Comparison of ENCODE assay signal across 8 cellular contexts in genomic region chr3:172666181-172666872, GRCh38. TPM values are rescaled to one million over a fixed set of nuclear protein-coding genes. Genes with fewer than 3 reads are reported as not detected.
DNase-seq lines count a peak whose midpoint lies in the region; ATAC-seq, FAIRE-seq and TF ChIP-seq lines count a peak whose summit lies in the region.

No MANE protein-coding gene starts in this region.

- WGBS in gastroesophageal sphincter (ENCODE audit: low coverage in 1 of 2), 2 donors: 91 to 95% methylated on average over 7 of the region's 10 CpGs

- CTCF ChIA-PET in BJ (lab: Yijun Ruan, JAX): interaction anchor here (0.6 to 5.3 kb wide), 31 partner anchors 10 to 334 kb away, joined by 3 to 24 read pairs (median 4); no protein-coding TSS in a partner anchor

- H3K27me3 ChIP-seq in BJ (ENCODE audit: control insufficient read depth, insufficient read depth, low read length): no peaks in the 10 kb centered on the region
- no peaks in the 10 kb centered on the region for H3K27me3 ChIP-seq in keratinocyte (ENCODE audit: control insufficient read depth, extremely low read depth, insufficient read depth, low read length)
- no peaks in the 10 kb centered on the region for H3K27me3 ChIP-seq in gastroesophageal sphincter

- no peak for FAIRE-seq in keratinocyte (lab: Jason Lieb, UNC)

- H3K9ac ChIP-seq in keratinocyte (ENCODE audit: control insufficient read depth, extremely low read depth, insufficient read depth, low read length): no peak overlapping the region

- H3K27ac ChIP-seq in keratinocyte (ENCODE audit: control insufficient read depth, insufficient read depth, low read length): no peak overlapping the region
- no peak overlapping the region for H3K27ac ChIP-seq in gastroesophageal sphincter

- H3K4me3 ChIP-seq in BJ (ENCODE audit: low read depth, low read length) (no peak overlapping the region), WI38 (ENCODE audit: low read depth, low read length) (no peak overlapping the region), keratinocyte (ENCODE audit: control insufficient read depth in 2 of 3, extremely low read depth in 1 of 3, insufficient read depth in 2 of 3, low read depth in 1 of 3, low read length in 3 of 3) (no peak overlapping the region), gastroesophageal sphincter (no peak overlapping the region)

- no peaks in the 10 kb centered on the region for H3K9me1 ChIP-seq in keratinocyte (ENCODE audit: control insufficient read depth, extremely low read depth, insufficient read depth, low read length)

- no peaks in the 10 kb centered on the region for H4K20me1 ChIP-seq in keratinocyte (ENCODE audit: control insufficient read depth, extremely low read depth, insufficient read depth, low read length)

- H3K36me3 ChIP-seq in BJ (ENCODE audit: control insufficient read depth, insufficient read depth, low read length): no peaks in the 10 kb centered on the region
- no peaks in the 10 kb centered on the region for H3K36me3 ChIP-seq in keratinocyte (ENCODE audit: control insufficient read depth in 2 of 2, extremely low read depth in 1 of 2, insufficient read depth in 2 of 2, low read length in 2 of 2)
- no peaks in the 10 kb centered on the region for H3K36me3 ChIP-seq in gastroesophageal sphincter

- no peak for TF ChIP-seq EP300 in gastroesophageal sphincter (IDR thresholded peaks at IDR 0.05)

- no peaks in the 10 kb centered on the region for H3K9me3 ChIP-seq in keratinocyte (ENCODE audit: control insufficient read depth, low read depth, low read length)
- no peaks in the 10 kb centered on the region for H3K9me3 ChIP-seq in gastroesophageal sphincter

- peak; percentile 31; the same call in 1 of the 2 replicates for TF ChIP-seq CTCF in BJ (IDR thresholded peaks at IDR 0.05; ENCODE audit: insufficient read depth, low read depth, low read length)
- 0 out of 2 replicates have a peak, but pooled peaks have one; percentile 13 for TF ChIP-seq CTCF in WI38 (IDR thresholded peaks at IDR 0.05; ENCODE audit: low read depth, low read length)
- TF ChIP-seq CTCF in keratinocyte (optimal IDR thresholded peaks at IDR 0.05 in 1 of 3, IDR thresholded peaks at IDR 0.05 in 1 of 3, conservative IDR thresholded peaks at IDR 0.05 in 1 of 3; ENCODE audit: extremely low read depth in 1 of 3, insufficient read depth in 2 of 3, low read length in 3 of 3): peak in 2 of 3 experiments; percentile 23
- TF ChIP-seq CTCF in gastroesophageal sphincter (IDR thresholded peaks at IDR 0.05): no peak

- POLR2A ChIA-PET in BJ (lab: Charles Lee): no interaction called here

- dilution Hi-C loops in keratinocyte (cut with MboI; ENCODE audit: extremely low pct_ligation_motif_present, low sequenced_read_pairs): no loop called here

- no peak overlapping the region for H3K4me2 ChIP-seq in keratinocyte (ENCODE audit: control insufficient read depth, extremely low read depth, insufficient read depth, low read depth, low read length)

- H3K4me1 ChIP-seq in keratinocyte (ENCODE audit: control insufficient read depth, extremely low read depth, insufficient read depth, low read length) (no peaks in the 10 kb centered on the region), gastroesophageal sphincter (peaks cover 0 to 26% (median 0%) of the 10 kb centered on the region in 3 donors)

- no peaks in the 10 kb centered on the region for H3K79me2 ChIP-seq in keratinocyte (ENCODE audit: control insufficient read depth, insufficient read depth, low read length)

- ATAC-seq in GM21515 (IDR thresholded peaks at IDR 0.05; ENCODE audit: unreplicated experiment) (peak; percentile 29), HG02938 (IDR thresholded peaks at IDR 0.05; ENCODE audit: unreplicated experiment) (no peak), gastroesophageal sphincter (no peak)

- no peak overlapping the region for H2AFZ ChIP-seq in keratinocyte (ENCODE audit: control insufficient read depth, low read length)

- DNase-seq in BJ (ENCODE audit: low read depth) (no peak), keratinocyte (ENCODE audit: low read depth, low spot score) (no peak), germinal center (ENCODE audit: low spot score) (no peak), D341Med (ENCODE audit: low spot score) (no peak)

- TF ChIP-seq POLR2A in gastroesophageal sphincter (IDR thresholded peaks at IDR 0.05): no peak

RNA-seq across cellular contexts. Expression of gene NCEH1, which starts 44.5 kb away (rescaled TPM):
- polyA plus RNA-seq in BJ (2011; rRNA removed) (14.8 and 17.8 TPM in 2 replicates), keratinocyte (8.0 to 17.4 TPM (median 13.2 TPM) in 3 replicates)
- 15.3 and 19.2 TPM in 2 replicates for polyA minus RNA-seq in BJ (2011; rRNA and poly(A)+ RNA removed)
- 0.16 TPM for polyA plus RNA-seq in keratinocyte (2011; ENCODE audit: low read depth)
- 3.1 and 6.2 TPM in 2 replicates for polyA plus RNA-seq in keratinocyte (2011; cell fraction: cytosol; rRNA removed)
- polyA plus RNA-seq in keratinocyte (2011; cell fraction: nucleus; rRNA removed): 15.8 and 18.2 TPM in 2 replicates
- 1.5 and 11.0 TPM in 2 replicates for polyA plus RNA-seq in keratinocyte (2012; ENCODE audit: low replicate concordance)
- polyA minus RNA-seq in keratinocyte: 9.9 to 18.5 TPM (median 16.8 TPM) in 3 replicates
- 8.1 TPM for polyA minus RNA-seq in keratinocyte (2011; cell fraction: cytosol; rRNA and poly(A)+ RNA removed)
- 19.6 and 27.6 TPM in 2 replicates for polyA minus RNA-seq in keratinocyte (2011; cell fraction: nucleus; rRNA and poly(A)+ RNA removed)
- total RNA-seq in gastroesophageal sphincter: 1 to 10 TPM; 4.5 to 9.3 (median 6.1) TPM

Comparison
In these comparisons a context has a peak if more than half of its experiments do, and no peak if none do; other contexts are left out.
1. CTCF ChIP-seq: peak in BJ (single experiment), WI38 (single experiment) and keratinocyte (2 of 3); none in gastroesophageal sphincter (0 of 4).